Comparison of ENCODE assay signal across 2 cellular contexts in the genomic region with DNA sequence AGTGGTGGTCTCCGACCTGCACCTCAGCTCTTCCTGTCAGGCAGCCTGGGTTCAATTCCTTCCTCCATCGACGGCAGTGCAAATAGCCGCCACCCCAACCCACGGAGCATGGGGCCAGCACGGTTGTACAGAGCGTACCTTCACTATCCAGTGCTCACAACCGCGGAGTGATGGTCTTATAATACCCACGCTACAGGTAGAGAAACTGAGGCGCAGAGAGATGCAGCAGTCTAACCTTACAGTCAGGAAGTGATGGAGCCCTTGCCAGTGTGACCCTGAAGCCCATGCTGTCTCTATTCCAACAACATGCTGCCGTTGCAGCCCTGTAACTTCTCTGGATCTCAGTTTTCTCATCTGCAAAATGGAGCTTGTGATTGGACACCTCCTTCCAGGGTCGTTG.
TF ChIP-seq lines count a peak whose summit lies in the region.

No MANE protein-coding gene starts in this region.

TF ChIP-seq in A549, 52 proteins besides CTCF, POLR2A, EP300 and RAD21:
- TF ChIP-seq HES2 (IDR thresholded peaks at IDR 0.05) (no peak), KDM1A (IDR thresholded peaks at IDR 0.05; ENCODE audit: low read depth) (peak; percentile 83; the same call in 1 of the 2 replicates), FOSB (CRISPR knock-in tag; IDR thresholded peaks at IDR 0.05) (no peak), HDAC2 (IDR thresholded peaks at IDR 0.05) (0 out of 2 replicates have a peak, but pooled peaks have one; percentile 50), CHD4 (IDR thresholded peaks at IDR 0.05; ENCODE audit: borderline replicate concordance) (0 out of 2 replicates have a peak, but pooled peaks have one; percentile 29), CEBPB (IDR thresholded peaks at IDR 0.05) (no peak), ZC3H11A (IDR thresholded peaks at IDR 0.05) (no peak)
- TF ChIP-seq, protein P1, sequence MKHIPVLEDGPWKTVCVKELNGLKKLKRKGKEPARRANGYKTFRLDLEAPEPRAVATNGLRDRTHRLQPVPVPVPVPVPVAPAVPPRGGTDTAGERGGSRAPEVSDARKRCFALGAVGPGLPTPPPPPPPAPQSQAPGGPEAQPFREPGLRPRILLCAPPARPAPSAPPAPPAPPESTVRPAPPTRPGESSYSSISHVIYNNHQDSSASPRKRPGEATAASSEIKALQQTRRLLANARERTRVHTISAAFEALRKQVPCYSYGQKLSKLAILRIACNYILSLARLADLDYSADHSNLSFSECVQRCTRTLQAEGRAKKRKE (CRISPR knock-in tag; IDR thresholded peaks at IDR 0.05; ENCODE audit: low read depth): no peak

TF ChIP-seq in GM23338, 12 proteins besides CTCF, POLR2A, EP300 and RAD21:
- TF ChIP-seq ZNF114 (CRISPR knock-in tag; IDR thresholded peaks at IDR 0.05): no peak
- peak; percentile 25 for TF ChIP-seq EZH2 (IDR thresholded peaks at IDR 0.05; ENCODE audit: low read depth, unreplicated experiment)
